Comparison of ENCODE assay signal across 9 cellular contexts in genomic region chr16:66194866-66195265, GRCh38.
"Had no signal": no experiment of that assay in that cellular context is flagged by ENCODE, and none has a peak within 500 bp of the region (broad histone marks: within the 10 kb centered on the region; RNA-seq: fewer than 3 reads in every experiment).

No MANE protein-coding gene starts in this region.

- H3K27ac Mint-ChIP-seq: HFFc6, IgD-negative memory B cell had no signal

- H3K36me3 ChIP-seq: HAP-1 had no signal

- H3K27ac ChIP-seq: GM23248, HL-60 had no signal

- H3K4me3 ChIP-seq: GM23248, HAP-1 had no signal

- H3K9me3 ChIP-seq: HAP-1 had no signal

- ATAC-seq: HCT116, HepG2 had no signal

- H3K4me1 Mint-ChIP-seq: IgD-negative memory B cell had no signal

- H3K9me3 Mint-ChIP-seq: HFFc6 had no signal

- H3K4me1 ChIP-seq: HAP-1 had no signal

- H3K9ac ChIP-seq: GM23248 had no signal

- H3K36me3 Mint-ChIP-seq: IgD-negative memory B cell had no signal

- DNase-seq: GM23248, GOT3, H7, HFFc6 had no signal

- H3K4me3 Mint-ChIP-seq: HFFc6, IgD-negative memory B cell had no signal
